Comparison of ENCODE assay signal across 1 cellular context in the genomic region with DNA sequence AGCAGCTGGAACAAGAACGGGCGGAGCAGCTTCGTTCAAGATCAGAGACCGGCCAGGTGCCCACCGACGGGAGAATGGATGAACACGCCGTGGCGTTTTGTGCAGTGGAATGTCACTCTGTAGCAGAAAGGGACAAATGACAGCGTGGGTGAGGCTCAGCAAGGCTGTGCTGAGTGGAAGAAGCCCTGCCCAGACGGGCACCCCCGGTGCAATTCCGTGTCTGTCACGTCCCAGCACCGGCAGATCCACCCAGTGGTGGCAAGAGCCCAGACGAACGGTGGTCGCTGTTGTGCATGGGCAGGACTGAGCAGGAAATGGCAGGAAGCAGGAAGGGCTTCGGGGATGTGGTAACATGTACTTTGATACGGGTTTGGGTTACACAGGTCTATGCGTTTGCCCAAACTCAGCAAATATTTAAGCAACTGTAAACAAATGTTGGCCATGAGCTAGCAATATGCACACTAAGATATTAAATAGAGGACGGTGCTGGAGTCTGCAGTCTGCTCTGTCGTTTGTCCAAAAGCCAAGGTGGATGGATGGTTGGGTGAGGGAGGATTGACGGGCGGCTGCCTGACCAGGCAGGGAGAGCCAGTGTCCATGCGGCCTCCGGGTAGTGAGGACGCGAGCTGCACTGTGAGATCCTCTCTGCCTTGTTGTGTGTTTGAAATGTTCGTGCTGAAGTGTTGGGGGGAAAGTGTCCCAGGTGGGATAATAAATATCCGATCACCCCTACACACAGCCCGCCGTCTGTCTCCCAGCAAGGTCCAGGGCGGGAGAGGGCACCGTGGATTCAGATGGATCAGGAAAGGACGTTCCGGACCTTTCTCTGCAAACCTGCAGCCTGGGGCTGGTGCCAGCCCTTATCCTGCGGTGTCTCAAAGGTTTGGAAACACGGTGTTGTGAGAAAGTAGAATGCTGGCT.
TF ChIP-seq lines count a peak whose summit lies in the region.

No MANE protein-coding gene starts in this region.

TF ChIP-seq in K562, 482 proteins besides CTCF, POLR2A, EP300 and RAD21:
- peak; percentile 42; the same call in 1 of the 2 replicates for TF ChIP-seq ZNF316 (IDR thresholded peaks at IDR 0.05)
- TF ChIP-seq CREM (IDR thresholded peaks at IDR 0.05; ENCODE audit: low read depth): no peak
